Comparison of ENCODE assay signal across 20 cellular contexts in the genomic region with DNA sequence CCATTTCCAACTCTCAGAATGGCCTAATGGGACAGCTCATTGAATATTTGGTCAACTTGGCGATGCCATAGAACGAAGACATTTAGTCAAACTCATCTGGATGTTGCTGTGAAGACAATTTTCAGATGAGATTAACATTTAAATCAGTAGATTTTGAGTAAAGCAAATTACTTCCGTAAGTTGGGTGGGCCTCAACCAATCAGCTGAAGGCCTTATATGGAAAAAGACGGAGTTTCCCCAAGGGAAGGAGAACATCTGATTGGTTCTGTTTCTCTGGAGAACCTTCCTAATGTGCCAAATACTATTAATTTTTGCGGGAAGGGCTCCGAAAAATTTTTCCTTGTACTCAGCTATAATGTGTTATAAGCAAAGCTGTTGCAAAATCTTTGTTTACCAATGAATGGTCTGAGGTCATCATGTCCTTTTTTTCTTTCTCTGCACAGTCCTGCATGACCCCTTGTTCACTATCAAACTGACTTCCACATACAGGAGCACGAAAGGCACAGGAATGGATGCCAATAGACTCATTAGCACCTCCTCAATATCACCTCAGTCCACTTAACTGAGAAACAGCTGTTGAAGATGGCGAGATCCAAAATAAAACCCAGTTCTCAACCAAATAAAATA. TPM values are rescaled to one million over a fixed set of nuclear protein-coding genes. Genes with fewer than 3 reads are reported as not detected.
DNase-seq lines count a peak whose midpoint lies in the region; ATAC-seq and TF ChIP-seq lines count a peak whose summit lies in the region.
"Had no signal": no experiment of that assay in that cellular context is flagged by ENCODE, and none has a peak within 500 bp of the region (broad histone marks: within the 10 kb centered on the region; RNA-seq: fewer than 3 reads in every experiment).

No MANE protein-coding gene starts in this region.

- WGBS in right lobe of liver (ENCODE audit: insufficient coverage, low coverage, low lambda C conversion rate, missing lambda C conversion rate), result 65% methylated on average over 8 of the region's 8 CpGs

- ATAC-seq in right lobe of liver, result peak; percentile 56 to 79 (median 64)
- ATAC-seq in GM18511 (IDR thresholded peaks at IDR 0.05; ENCODE audit: unreplicated experiment), result no peak
- ATAC-seq: CD8-positive, alpha-beta T cell; GM23338; HCT116 had no signal

- no peak overlapping the region for H3K27ac ChIP-seq in right lobe of liver
- no peak overlapping the region for H3K27ac ChIP-seq in RWPE1
- H3K27ac ChIP-seq: BLaER1, C4-2B had no signal

- no peak overlapping the region for H3K4me3 ChIP-seq in fibroblast of villous mesenchyme (ENCODE audit: low read depth, low read length)
- no peak overlapping the region for H3K4me3 ChIP-seq in right lobe of liver
- H3K4me3 ChIP-seq: BLaER1, GM23338 had no signal

- TF ChIP-seq CTCF in fibroblast of villous mesenchyme (IDR thresholded peaks at IDR 0.05; ENCODE audit: insufficient read depth, low read depth, low read length) (no peak), right lobe of liver (IDR thresholded peaks at IDR 0.05) (no peak), RWPE1 (conservative IDR thresholded peaks at IDR 0.05; ENCODE audit: low read depth) (no peak)

- TF ChIP-seq POLR2A in right lobe of liver (IDR thresholded peaks at IDR 0.05), result no peak

- peak; percentile 27 for DNase-seq in HuH-7.5 (ENCODE audit: low spot score)
- DNase-seq in fibroblast of villous mesenchyme (ENCODE audit: low read depth), result peak; percentile 18
- DNase-seq in right lobe of liver, result no peak
- DNase-seq in pons (ENCODE audit: low spot score), result no peak
- no peak for DNase-seq in RWPE1 (ENCODE audit: low spot score)
- DNase-seq: Caco-2; CD4-positive, CD25-positive, alpha-beta regulatory T cell; CD8-positive, alpha-beta T cell; DMS153; DND-41; H9; HFFc6 had no signal

- no peaks in the 10 kb centered on the region for H3K9me3 ChIP-seq in right lobe of liver
- H3K9me3 ChIP-seq: BLaER1, Caco-2 had no signal

- CTCF ChIA-PET in RWPE1 (lab: Yijun Ruan, JAX), result interaction anchor here (0.6 kb wide), 1 partner anchor 453 kb away, joined by 4 read pairs; no protein-coding TSS in a partner anchor

- POLR2A ChIA-PET in RWPE1 (lab: Yijun Ruan, JAX; ENCODE audit: low non-redundant PET), result no interaction called here

- H3K36me3 ChIP-seq in right lobe of liver, result no peaks in the 10 kb centered on the region
- H3K36me3 ChIP-seq: BLaER1 had no signal

- H3K4me1 ChIP-seq in right lobe of liver, result no peaks in the 10 kb centered on the region
- H3K4me1 ChIP-seq: Caco-2 had no signal

- intact Hi-C loops in right lobe of liver (cut with DNase I), result no loop called here

- H3K27me3 ChIP-seq in right lobe of liver, result no peaks in the 10 kb centered on the region
- H3K27me3 ChIP-seq: BLaER1 had no signal

RNA-seq across cellular contexts. Expression of a gene that starts 27.8 kb away (rescaled TPM):
- total RNA-seq in fibroblast of villous mesenchyme (not detected in 2 replicates), right lobe of liver (100 to 1,000 TPM in 2 of 6 experiments, 10 to 100 TPM in 4; 19.2 to 130 (median 40.6) TPM)
- total RNA-seq: A172; A673; Caco-2; CD8-positive, alpha-beta T cell; GM23338; H4; H9; HFFc6 had no signal

RNA-seq across cellular contexts. Expression of a gene that starts 49.6 kb away (rescaled TPM):
- total RNA-seq in fibroblast of villous mesenchyme (19.0 and 20.0 TPM in 2 replicates), right lobe of liver (10 to 100 TPM in 5 of 6 experiments, 1 to 10 TPM in 1; 9.1 to 15.3 (median 11.4) TPM)

Comparison
In these comparisons a context has a peak if more than half of its experiments do, and no peak if none do; other contexts are left out.
1. DNase-seq: peak in HuH-7.5 (single experiment) and fibroblast of villous mesenchyme (single experiment); none in right lobe of liver (0 of 3), pons (single experiment) and RWPE1 (single experiment).
2. RNA of a gene that starts 27.8 kb away (total RNA-seq): 19.2 to 130 TPM in right lobe of liver; not detected in fibroblast of villous mesenchyme; every median in the first group is over 10 times any median in the second.